8 cellular contexts compared by ENCODE assay signal in the genomic region with DNA sequence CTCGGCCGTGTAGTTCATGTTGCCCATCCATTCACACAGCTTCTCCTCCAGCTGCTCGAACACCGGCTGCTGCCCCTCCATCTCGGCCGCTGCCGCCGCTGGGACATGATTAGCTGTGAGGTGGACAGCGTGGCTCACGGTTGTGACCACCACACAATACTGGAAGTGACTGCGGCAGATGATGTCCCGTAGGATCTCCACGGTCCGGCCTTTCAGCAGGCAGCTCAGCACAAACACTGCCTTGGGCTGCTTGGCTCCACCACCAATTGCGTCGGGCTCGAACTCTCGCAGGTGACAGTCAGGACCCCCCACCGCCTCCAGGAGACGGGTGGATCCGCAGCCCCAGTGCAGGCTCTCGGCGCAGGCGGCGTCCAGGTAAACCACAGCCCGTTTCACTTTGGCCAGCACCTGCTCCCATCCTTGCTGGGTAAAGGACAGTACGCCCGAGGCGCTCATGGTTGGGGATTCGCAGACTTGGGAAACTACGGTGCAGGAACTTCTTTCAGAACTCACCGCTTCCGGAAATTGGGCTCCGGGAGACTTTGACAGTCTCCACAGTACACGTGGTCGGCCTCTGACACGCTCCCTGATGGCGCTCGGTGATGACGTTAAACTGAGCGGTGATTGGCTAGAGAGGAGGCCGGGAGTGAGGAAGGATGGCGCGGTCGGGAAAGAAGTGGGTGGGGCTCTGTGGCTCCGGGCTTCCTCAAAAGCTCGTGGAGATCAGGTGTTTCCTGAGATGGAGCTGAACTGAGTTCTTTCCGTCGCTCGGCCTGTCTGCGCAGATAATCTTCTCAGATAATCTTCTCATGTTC. TPM values are rescaled to one million over a fixed set of nuclear protein-coding genes. Genes with fewer than 3 reads are reported as not detected.
DNase-seq lines count a peak whose midpoint lies in the region; ATAC-seq, FAIRE-seq and TF ChIP-seq lines count a peak whose summit lies in the region.

A gene (minus strand): TSS at position 576 of the 815 bp plus-strand sequence.

- peak within 1 kb of the TSS; percentile 89 to 96 for H3K4me3 ChIP-seq in kidney (ENCODE audit: low read length in 2 of 2)

- peaks cover 13% of the 10 kb centered on the region for H3K27me3 Mint-ChIP-seq in chondrocyte (ENCODE audit: low read depth)

- FAIRE-seq in kidney (lab: Jason Lieb, UNC), result peak; percentile 32

- no peaks in the 10 kb centered on the region for H3K36me3 ChIP-seq in kidney (ENCODE audit: control insufficient read depth in 1 of 2, insufficient read depth in 2 of 2, low read length in 2 of 2)

- H3K9me3 Mint-ChIP-seq in chondrocyte (ENCODE audit: low read depth), result no peaks in the 10 kb centered on the region

- peaks cover 3% of the 10 kb centered on the region for H3K36me3 Mint-ChIP-seq in chondrocyte (ENCODE audit: low read depth)

- peak within 1 kb of the TSS; percentile 92 for H3K27ac Mint-ChIP-seq in chondrocyte (ENCODE audit: unreplicated experiment)

- peak; percentile 86 for TF ChIP-seq POLR2A in GM19099 (IDR thresholded peaks at IDR 0.05; ENCODE audit: extremely low read depth, insufficient read length, low read depth)

- peak within 1 kb of the TSS; percentile 91 for H3K4me3 Mint-ChIP-seq in chondrocyte (ENCODE audit: unreplicated experiment)

- DNase-seq in AG20443 (ENCODE audit: low spot score) (peak; percentile 98), NCI-H510A (lab: John Stamatoyannopoulos, UW) (peak; percentile 97), chondrocyte (ENCODE audit: low spot score) (peak; percentile 98), kidney (peak; percentile 99)
- peak; percentile 95 for DNase-seq in activated CD4-positive, alpha-beta T cell treated with anti-CD3 and anti-CD28 coated beads for 1 hour
- DNase-seq in stimulated activated CD4-positive, alpha-beta T cell treated with anti-CD3 and anti-CD28 coated beads, Interleukin-15, amount 100 ng/mL, for 24 hours, result peak; percentile 98

- peaks cover 46% of the 10 kb centered on the region for H3K4me1 Mint-ChIP-seq in chondrocyte (ENCODE audit: low read depth)

- intact Hi-C loops in kidney (cut with DNase I), result no loop called here

- H3K9me3 ChIP-seq in kidney (ENCODE audit: control insufficient read depth in 1 of 2, low read length in 2 of 2), result no peaks in the 10 kb centered on the region

- peaks cover 7 to 10% of the 10 kb centered on the region in 2 donors for H3K4me1 ChIP-seq in kidney (ENCODE audit: control insufficient read depth in 1 of 2, insufficient read depth in 1 of 2, low read depth in 1 of 2, low read length in 2 of 2)

- TF ChIP-seq CTCF in chondrocyte (IDR thresholded peaks at IDR 0.05) (no peak), kidney (IDR thresholded peaks at IDR 0.05; ENCODE audit: borderline replicate concordance, extremely low read depth, insufficient read depth) (no peak)

- H3K9ac ChIP-seq in kidney (ENCODE audit: low read length in 2 of 2), result peak within 1 kb of the TSS; percentile 73 to 83

- peak within 1 kb of the TSS; percentile 0 to 59 for H3K27ac ChIP-seq in kidney (ENCODE audit: low read depth in 2 of 2, low read length in 2 of 2)

- ATAC-seq in HG03432 (IDR thresholded peaks at IDR 0.05; ENCODE audit: unreplicated experiment), result peak; percentile 99

RNA-seq across cellular contexts. Expression of the gene that starts here (rescaled TPM):
- 10.7 to 30.5 TPM (median 10.8 TPM) in 3 replicates for total RNA-seq in chondrocyte
- total RNA-seq in kidney, result 20.8 TPM
- polyA plus RNA-seq in kidney (ENCODE audit: insufficient read depth, low read depth, low replicate concordance), result 6.1 TPM

Comparison
In these comparisons a context has a peak if more than half of its experiments do, and no peak if none do; other contexts are left out.
1. Peak in every context shown above with its lines: DNase-seq, ATAC-seq, H3K4me3 ChIP-seq and H3K27ac ChIP-seq.